26 cellular contexts compared by ENCODE assay signal in genomic region chr11:74338963-74339362, GRCh38. TPM values are rescaled to one million over a fixed set of nuclear protein-coding genes. Genes with fewer than 3 reads are reported as not detected.
DNase-seq lines count a peak whose midpoint lies in the region; ATAC-seq, FAIRE-seq and TF ChIP-seq lines count a peak whose summit lies in the region.
"Had no signal": no experiment of that assay in that cellular context is flagged by ENCODE, and none has a peak within 500 bp of the region (broad histone marks: within the 10 kb centered on the region; RNA-seq: fewer than 3 reads in every experiment).

No MANE protein-coding gene starts in this region.

- ATAC-seq in HepG2, result no peak
- no peak for ATAC-seq in right lobe of liver
- peak; percentile 85 to 97 (median 94) for ATAC-seq in pancreas
- ATAC-seq: PC-3, SK-N-SH treated with all-trans-retinoic acid at 6 μM for 48 hours had no signal

- H3K4me1 ChIP-seq in HepG2 (ENCODE audit: insufficient read depth, low read length) (peaks cover 11% of the 10 kb centered on the region; the same call in 1 of the 2 replicates), right lobe of liver (no peaks in the 10 kb centered on the region), colonic mucosa (no peaks in the 10 kb centered on the region), pancreas (peaks cover 0 to 16% (median 8%) of the 10 kb centered on the region in 3 donors), esophagus squamous epithelium (no peaks in the 10 kb centered on the region)
- H3K4me1 ChIP-seq: HAP-1, SJCRH30 had no signal

- H3K9ac ChIP-seq in HepG2 (ENCODE audit: insufficient read depth, low read depth, low read length) (no peak overlapping the region), colonic mucosa (ENCODE audit: low read depth in 2 of 2, low read length in 2 of 2) (no peak overlapping the region)

- H2AFZ ChIP-seq in HepG2 (ENCODE audit: low read length), result no peak overlapping the region

- no peaks in the 10 kb centered on the region for H3K9me3 Mint-ChIP-seq in CD14-positive monocyte
- H3K9me3 Mint-ChIP-seq: HFFc6 had no signal

- FAIRE-seq in HepG2 (lab: Jason Lieb, UNC) (no peak), pancreas (lab: Jason Lieb, UNC) (no peak)
- FAIRE-seq: D721Med, G401.6 had no signal

- H4K20me1 ChIP-seq in HepG2 (ENCODE audit: insufficient read depth, low read length), result no peaks in the 10 kb centered on the region

- no peaks in the 10 kb centered on the region for H3K27me3 ChIP-seq in HepG2 (ENCODE audit: control insufficient read depth in 1 of 2, insufficient read depth in 2 of 2, low read length in 2 of 2)
- H3K27me3 ChIP-seq in right lobe of liver, result no peaks in the 10 kb centered on the region
- H3K27me3 ChIP-seq in colonic mucosa, result no peaks in the 10 kb centered on the region
- no peaks in the 10 kb centered on the region for H3K27me3 ChIP-seq in pancreas
- no peaks in the 10 kb centered on the region for H3K27me3 ChIP-seq in esophagus squamous epithelium
- H3K27me3 ChIP-seq: BE2C, SJCRH30 had no signal

- TF ChIP-seq EP300 in HepG2 (IDR thresholded peaks at IDR 0.05; ENCODE audit: low read depth in 2 of 2, low read length in 2 of 2) (no peak), HepG2 (CRISPR knock-in tag; IDR thresholded peaks at IDR 0.05; ENCODE audit: borderline replicate concordance) (no peak)

- in situ Hi-C loops in HepG2 (cut with HindIII; ENCODE audit: extremely low pct_ligation_motif_present, low pct_unique_long_range_greater_than_20kb), result no loop called here

- H3K4me2 ChIP-seq in HepG2 (ENCODE audit: low read depth, low read length), result no peak overlapping the region

- TF ChIP-seq RAD21 in HepG2 (CRISPR knock-in tag; IDR thresholded peaks at IDR 0.05), result no peak

- no peaks in the 10 kb centered on the region for H3K79me2 ChIP-seq in HepG2 (ENCODE audit: insufficient read depth, low read length)

- H3K4me3 ChIP-seq in HepG2 (replicated peaks in 1 of 3; ENCODE audit: insufficient read depth in 1 of 3, low read depth in 2 of 3, low read length in 3 of 3) (no peak overlapping the region), right lobe of liver (no peak overlapping the region), colonic mucosa (no peak overlapping the region), pancreas (no peak overlapping the region), esophagus squamous epithelium (no peak overlapping the region)
- H3K4me3 ChIP-seq: HAP-1, SJCRH30 had no signal

- WGBS in HepG2 (ENCODE audit: low lambda C conversion rate), result 27% methylated on average over 6 of the region's 6 CpGs
- WGBS in right lobe of liver (ENCODE audit: insufficient coverage, low coverage, low lambda C conversion rate, missing lambda C conversion rate), result 48% methylated on average over 6 of the region's 6 CpGs
- WGBS in pancreas, 2 donors, result 15 to 16% methylated on average over 6 of the region's 6 CpGs
- WGBS in esophagus squamous epithelium, 2 donors, result 62 to 80% methylated on average over 6 of the region's 6 CpGs

- TF ChIP-seq CTCF in HepG2 (CRISPR knock-in tag; IDR thresholded peaks at IDR 0.05) (no peak), right lobe of liver (IDR thresholded peaks at IDR 0.05) (no peak), colonic mucosa (IDR thresholded peaks at IDR 0.05) (no peak), pancreas (IDR thresholded peaks at IDR 0.05) (no peak), esophagus squamous epithelium (IDR thresholded peaks at IDR 0.05) (no peak), CD14-positive monocyte (IDR thresholded peaks at IDR 0.05) (no peak)

- no TSS peak for BruUV-seq in HepG2 (replicated peaks; lab: Mats Ljungman, UMichigan)

- no peaks in the 10 kb centered on the region for H3K36me3 ChIP-seq in HepG2 (replicated peaks in 1 of 2; ENCODE audit: control insufficient read depth in 1 of 2, insufficient read depth in 2 of 2, low read length in 2 of 2)
- H3K36me3 ChIP-seq in right lobe of liver, result no peaks in the 10 kb centered on the region
- no peaks in the 10 kb centered on the region for H3K36me3 ChIP-seq in colonic mucosa
- no peaks in the 10 kb centered on the region for H3K36me3 ChIP-seq in pancreas
- H3K36me3 ChIP-seq in esophagus squamous epithelium, result peaks cover 0 to 7% (median 0%) of the 10 kb centered on the region in 3 donors
- H3K36me3 ChIP-seq: BE2C, HAP-1 had no signal

- H3K27ac ChIP-seq in HepG2 (ENCODE audit: extremely low read length, insufficient read depth, low read length) (no peak overlapping the region), right lobe of liver (no peak overlapping the region), colonic mucosa (no peak overlapping the region), pancreas (peak overlapping the region in 1 of 4 donors; percentile 6), esophagus squamous epithelium (no peak overlapping the region)
- H3K27ac ChIP-seq: SJCRH30 had no signal

- no peak for DNase-seq in HepG2 (ENCODE audit: low spot score)
- no peak for DNase-seq in right lobe of liver
- peak; percentile 68 for DNase-seq in colonic mucosa
- DNase-seq in pancreas, result peak in 3 of 6 donors; percentile 19 to 59 (median 38)
- no peak for DNase-seq in esophagus squamous epithelium (lab: John Stamatoyannopoulos, UW)
- DNase-seq in CD14-positive monocyte (ENCODE audit: low spot score), result no peak
- no peak for DNase-seq in GM19238 (ENCODE audit: insufficient read length, low spot score)
- DNase-seq: 8988T; ACHN; BE2C; GOT3; HFFc6; Karpas-422; NCI-H1105; NCI-H1436 treated with DMSO at 0.1 percent for 48 hours; NCI-H187 treated with DMSO at 0.1 percent for 48 hours; NCI-H2171 treated with DMSO at 0.1 percent for 48 hours; NCI-H345; NCI-H82; NK-92 treated with Interleukin-12 subunit alpha and Interleukin-12 subunit beta, amount 100 ng/mL, for 24 hours; PC-3; SJCRH30 had no signal

- H3K36me3 Mint-ChIP-seq in CD14-positive monocyte, result peaks cover 20 to 29% of the 10 kb centered on the region in 2 donors

- CTCF ChIA-PET in HepG2 (lab: Yijun Ruan, JAX; ENCODE audit: low intra/inter-chr PET ratio, low total read pairs), result no interaction called here

- H3K9me3 ChIP-seq in HepG2 (ENCODE audit: low read length), result no peaks in the 10 kb centered on the region
- H3K9me3 ChIP-seq in right lobe of liver, result no peaks in the 10 kb centered on the region
- H3K9me3 ChIP-seq in colonic mucosa, result no peaks in the 10 kb centered on the region
- no peaks in the 10 kb centered on the region for H3K9me3 ChIP-seq in pancreas
- no peaks in the 10 kb centered on the region for H3K9me3 ChIP-seq in esophagus squamous epithelium
- H3K9me3 ChIP-seq: BE2C, HAP-1, SJCRH30 had no signal

- H3K27me3 Mint-ChIP-seq in CD14-positive monocyte (ENCODE audit: low read depth in 3 of 3), result no peaks in the 10 kb centered on the region

- intact Hi-C loops in HepG2 (cut with micrococcal nuclease; ENCODE audit: unreplicated experiment), result no loop called here
- intact Hi-C loops in right lobe of liver (cut with DNase I), result no loop called here
- intact Hi-C loops in colonic mucosa (cut with DNase I), result no loop called here
- intact Hi-C loops in pancreas (cut with DNase I), result no loop called here
- intact Hi-C loops in esophagus squamous epithelium (cut with DNase I), result no loop called here
- intact Hi-C loops in CD14-positive monocyte (cut with micrococcal nuclease), result no loop called here

- TF ChIP-seq POLR2A in HepG2 (IDR thresholded peaks at IDR 0.05; ENCODE audit: insufficient read depth in 1 of 2, low read depth in 2 of 2, low read length in 2 of 2) (no peak), right lobe of liver (IDR thresholded peaks at IDR 0.05) (no peak), esophagus squamous epithelium (IDR thresholded peaks at IDR 0.05) (no peak)

- POLR2A ChIA-PET in HepG2 (lab: Yijun Ruan, JAX), result no interaction called here

- H3K4me3 Mint-ChIP-seq in CD14-positive monocyte, result no peak overlapping the region
- H3K4me3 Mint-ChIP-seq: HFFc6 had no signal

- H3K4me1 Mint-ChIP-seq in CD14-positive monocyte, result no peaks in the 10 kb centered on the region

- no peak overlapping the region for H3K27ac Mint-ChIP-seq in CD14-positive monocyte
- H3K27ac Mint-ChIP-seq: HFFc6 had no signal

RNA-seq across cellular contexts. Expression of gene P4HA3, which starts 27.5 kb away (rescaled TPM):
- total RNA-seq in HepG2 (2016; rRNA removed; fragmentation: Illumina TruSeq; extraction: Trizol), result not detected in 2 replicates
- not detected in 2 replicates for total RNA-seq in HepG2 (2016; cell fraction: cytosol; rRNA removed; fragmentation: Illumina TruSeq; extraction: Trizol; ENCODE audit: low read depth)
- not detected in 2 replicates for total RNA-seq in HepG2 (2016; cell fraction: insoluble cytoplasmic fraction; rRNA removed; fragmentation: Illumina TruSeq; extraction: Trizol)
- total RNA-seq in HepG2 (2016; cell fraction: membrane; rRNA removed; fragmentation: Illumina TruSeq; extraction: Trizol), result not detected in 2 replicates
- total RNA-seq in HepG2 (2016; cell fraction: nucleus; rRNA removed; fragmentation: Illumina TruSeq; extraction: Trizol), result not detected in 2 replicates
- not detected in 2 replicates for polyA plus RNA-seq in HepG2 (2011; rRNA removed)
- 0.03 TPM in 1 of 2 replicates, not detected in the other for polyA plus RNA-seq in HepG2 (2011; cell fraction: cytosol; rRNA removed)
- not detected in 2 replicates for polyA plus RNA-seq in HepG2 (2011; cell fraction: nucleus; rRNA removed)
- polyA plus RNA-seq in HepG2 (2012), result 0.11 TPM in 1 of 2 replicates, not detected in the other
- polyA plus RNA-seq in HepG2 (2016; cell fraction: cytosol; fragmentation: Illumina TruSeq; extraction: Trizol; ENCODE audit: low read depth), result 0.08 TPM in 1 of 2 replicates, not detected in the other
- polyA plus RNA-seq in HepG2 (2016; cell fraction: insoluble cytoplasmic fraction; fragmentation: Illumina TruSeq; extraction: Trizol; ENCODE audit: low read depth), result not detected in 2 replicates
- not detected in 2 replicates for polyA plus RNA-seq in HepG2 (2016; cell fraction: membrane; fragmentation: Illumina TruSeq; extraction: Trizol; ENCODE audit: low read depth)
- not detected in 2 replicates for polyA plus RNA-seq in HepG2 (2016; cell fraction: nucleus; fragmentation: Illumina TruSeq; extraction: Trizol; ENCODE audit: insufficient read depth, low read depth)
- 1.5 TPM in 1 of 2 replicates, not detected in the other for polyA minus RNA-seq in HepG2 (2011; rRNA and poly(A)+ RNA removed; ENCODE audit: low replicate concordance)
- not detected in 2 replicates for polyA minus RNA-seq in HepG2 (2011; cell fraction: cytosol; rRNA and poly(A)+ RNA removed)
- polyA minus RNA-seq in HepG2 (2011; cell fraction: nucleus; rRNA and poly(A)+ RNA removed), result not detected in 2 replicates
- 1 to 10 TPM in 2 of 6 experiments, under 1 TPM in 3, not detected in 1; 0.12 to 2.1 (median 0.78) TPM for total RNA-seq in right lobe of liver
- total RNA-seq in colonic mucosa, result under 1 TPM; 0.12 to 0.85 TPM
- total RNA-seq in pancreas, result under 1 TPM in 3 of 6 donors, not detected in 3; 0.20 to 0.94 (median 0.92) TPM
- under 1 TPM; 0.19 to 0.38 TPM for polyA plus RNA-seq in pancreas
- under 1 TPM in 1 of 4 donors, not detected in 3; 0.19 TPM for total RNA-seq in esophagus squamous epithelium
- not detected for polyA plus RNA-seq in CD14-positive monocyte
- total RNA-seq: SJCRH30 had no signal

RNA-seq across cellular contexts. Expression of gene PGM2L1, which starts 59.3 kb away (rescaled TPM):
- total RNA-seq in HepG2 (2016; rRNA removed; fragmentation: Illumina TruSeq; extraction: Trizol) (1.2 and 2.1 TPM in 2 replicates), right lobe of liver (1 to 10 TPM in 4 of 6 experiments, under 1 TPM in 2; 0.92 to 2.0 (median 1.2) TPM), colonic mucosa (10 to 100 TPM in 1 of 2 donors, 1 to 10 TPM in 1; 7.8 to 11.1 TPM), pancreas (1 to 10 TPM; 2.2 to 9.5 (median 4.2) TPM), esophagus squamous epithelium (1 to 10 TPM in 2 of 4 donors, under 1 TPM in 2; 0.42 to 2.0 (median 0.89) TPM)
- 0.09 and 0.30 TPM in 2 replicates for total RNA-seq in HepG2 (2016; cell fraction: cytosol; rRNA removed; fragmentation: Illumina TruSeq; extraction: Trizol; ENCODE audit: low read depth)
- total RNA-seq in HepG2 (2016; cell fraction: insoluble cytoplasmic fraction; rRNA removed; fragmentation: Illumina TruSeq; extraction: Trizol), result 1.2 and 2.2 TPM in 2 replicates
- 0.41 and 0.46 TPM in 2 replicates for total RNA-seq in HepG2 (2016; cell fraction: membrane; rRNA removed; fragmentation: Illumina TruSeq; extraction: Trizol)
- 1.3 and 1.5 TPM in 2 replicates for total RNA-seq in HepG2 (2016; cell fraction: nucleus; rRNA removed; fragmentation: Illumina TruSeq; extraction: Trizol)
- polyA plus RNA-seq in HepG2 (2011; rRNA removed) (0.57 and 0.63 TPM in 2 replicates), pancreas (1 to 10 TPM in 1 of 2 donors, under 1 TPM in 1; 0.96 to 1.9 TPM), CD14-positive monocyte (under 1 TPM; 0.62 to 0.81 TPM)
- 0.24 and 0.55 TPM in 2 replicates for polyA plus RNA-seq in HepG2 (2011; cell fraction: cytosol; rRNA removed)
- polyA plus RNA-seq in HepG2 (2011; cell fraction: nucleus; rRNA removed), result 1.1 and 1.5 TPM in 2 replicates
- polyA plus RNA-seq in HepG2 (2012), result 1.5 and 1.6 TPM in 2 replicates
- 0.05 TPM in 2 replicates for polyA plus RNA-seq in HepG2 (2016; cell fraction: cytosol; fragmentation: Illumina TruSeq; extraction: Trizol; ENCODE audit: low read depth)
- polyA plus RNA-seq in HepG2 (2016; cell fraction: insoluble cytoplasmic fraction; fragmentation: Illumina TruSeq; extraction: Trizol; ENCODE audit: low read depth), result 1.6 and 1.7 TPM in 2 replicates
- polyA plus RNA-seq in HepG2 (2016; cell fraction: membrane; fragmentation: Illumina TruSeq; extraction: Trizol; ENCODE audit: low read depth), result 0.22 TPM in 2 replicates
- 0.63 and 1.1 TPM in 2 replicates for polyA plus RNA-seq in HepG2 (2016; cell fraction: nucleus; fragmentation: Illumina TruSeq; extraction: Trizol; ENCODE audit: insufficient read depth, low read depth)
- 1.3 and 2.3 TPM in 2 replicates for polyA minus RNA-seq in HepG2 (2011; rRNA and poly(A)+ RNA removed; ENCODE audit: low replicate concordance)
- 1.1 and 1.6 TPM in 2 replicates for polyA minus RNA-seq in HepG2 (2011; cell fraction: cytosol; rRNA and poly(A)+ RNA removed)
- polyA minus RNA-seq in HepG2 (2011; cell fraction: nucleus; rRNA and poly(A)+ RNA removed), result 2.5 and 3.2 TPM in 2 replicates

Comparison
In these comparisons a context has a peak if more than half of its experiments do, and no peak if none do; other contexts are left out.
1. ATAC-seq: peak in pancreas (4 of 4); none in HepG2 (single experiment) and right lobe of liver (0 of 4).